16 cellular contexts compared by ENCODE assay signal in genomic region chr19:43782311-43782660, GRCh38. TPM values are rescaled to one million over a fixed set of nuclear protein-coding genes. Genes with fewer than 3 reads are reported as not detected.
DNase-seq lines count a peak whose midpoint lies in the region; ATAC-seq, FAIRE-seq and TF ChIP-seq lines count a peak whose summit lies in the region.
"Had no signal": no experiment of that assay in that cellular context is flagged by ENCODE, and none has a peak within 500 bp of the region (broad histone marks: within the 10 kb centered on the region; RNA-seq: fewer than 3 reads in every experiment).

No MANE protein-coding gene starts in this region.

- intact Hi-C loops in sigmoid colon (cut with DNase I): no loop called here
- intact Hi-C loops in right lobe of liver (cut with DNase I): loop anchor here in 1 of 2 donors (5.0 kb wide), 1 partner anchor 35 kb away; no protein-coding TSS in a partner anchor

- no peak for FAIRE-seq in H1 (lab: Jason Lieb, UNC)
- FAIRE-seq: HepG2, pancreas had no signal

- peak overlapping the region; percentile 87 for H4K91ac ChIP-seq in H1 (replicated peaks; ENCODE audit: insufficient read length, low read length)

- peaks cover 0 to 4% of the 10 kb centered on the region in 2 experiments for H4K20me1 ChIP-seq in H1 (replicated peaks in 1 of 2; ENCODE audit: control insufficient read depth in 1 of 2, insufficient read depth in 2 of 2, low read length in 2 of 2)

- peaks cover 16% of the 10 kb centered on the region for H3K36me3 Mint-ChIP-seq in stimulated activated naive CD8-positive, alpha-beta T cell treated with anti-CD3 and anti-CD28 coated beads, Interleukin-15, Interleukin-2, amounts not matched to agents 100 ng/mL and 50 ng/mL, for 24 hours (ENCODE audit: low read depth)
- H3K36me3 Mint-ChIP-seq in T-helper 2 cell treated with Interferon-gamma antibody and Interleukin-4, amounts not matched to agents 5 μg/mL and 100 μg/mL, for 36 hours (ENCODE audit: low read depth): peaks cover 5% of the 10 kb centered on the region

- H2AFZ ChIP-seq in H1 (ENCODE audit: low read length): no peak overlapping the region

- H3K56ac ChIP-seq in H1 (replicated peaks; ENCODE audit: insufficient read length, low read depth, low read length): no peak overlapping the region

- H3K4me2 ChIP-seq in H1 (ENCODE audit: insufficient read depth in 1 of 2, low read depth in 2 of 2, low read length in 2 of 2): no peak overlapping the region

- H2BK15ac ChIP-seq in H1 (ENCODE audit: low read length): 0 out of 2 replicates have a peak overlapping the region, but pooled peaks have one; percentile 75

- no peak overlapping the region for H3K9ac ChIP-seq in H1 (replicated peaks in 1 of 4; ENCODE audit: extremely low read depth in 1 of 4, low read depth in 3 of 4, low read length in 3 of 4)

- POLR2A ChIA-PET in H1 (lab: Charles Lee; ENCODE audit: partially characterized antibody): no interaction called here

- H4K8ac ChIP-seq in H1 (ENCODE audit: extremely low read depth, insufficient read depth, low read length): no peak overlapping the region

- no peak for TF ChIP-seq POLR2A in H1 (IDR thresholded peaks at IDR 0.05; ENCODE audit: control extremely low read depth in 1 of 2, low read depth in 2 of 2, low read length in 2 of 2)
- no peak for TF ChIP-seq POLR2A in sigmoid colon (IDR thresholded peaks at IDR 0.05)
- no peak for TF ChIP-seq POLR2A in right lobe of liver (IDR thresholded peaks at IDR 0.05)

- H3K14ac ChIP-seq in H1 (ENCODE audit: insufficient read length): no peak overlapping the region

- no peaks in the 10 kb centered on the region for H3K36me3 ChIP-seq in H1 (ENCODE audit: control insufficient read depth in 2 of 4, insufficient read depth in 4 of 4, low read length in 3 of 4)
- no peaks in the 10 kb centered on the region for H3K36me3 ChIP-seq in sigmoid colon
- H3K36me3 ChIP-seq in right lobe of liver: no peaks in the 10 kb centered on the region
- H3K36me3 ChIP-seq: pancreas had no signal

- no peak overlapping the region for H2BK120ac ChIP-seq in H1 (replicated peaks; ENCODE audit: low read depth, low read length)

- no peak overlapping the region for H4K5ac ChIP-seq in H1 (ENCODE audit: insufficient read length, low read depth, low read length)

- no peaks in the 10 kb centered on the region for H3K9me3 Mint-ChIP-seq in stimulated activated naive CD8-positive, alpha-beta T cell treated with anti-CD3 and anti-CD28 coated beads, Interleukin-15, Interleukin-2, amounts not matched to agents 100 ng/mL and 50 ng/mL, for 24 hours
- H3K9me3 Mint-ChIP-seq in T-helper 2 cell treated with Interferon-gamma antibody and Interleukin-4, amounts not matched to agents 5 μg/mL and 100 μg/mL, for 36 hours: no peaks in the 10 kb centered on the region

- H3K27ac ChIP-seq in H1 (ENCODE audit: low read depth, low read length): no peak overlapping the region
- no peak overlapping the region for H3K27ac ChIP-seq in sigmoid colon
- no peak overlapping the region for H3K27ac ChIP-seq in right lobe of liver
- H3K27ac ChIP-seq: pancreas had no signal

- ATAC-seq in stimulated activated naive CD8-positive, alpha-beta T cell treated with anti-CD3 and anti-CD28 coated beads, Interleukin-15, Interleukin-2, amounts not matched to agents 100 U/mL and 50 U/mL, for 24 hours: no peak
- ATAC-seq in HG02885 (IDR thresholded peaks at IDR 0.05; ENCODE audit: poor library complexity, unreplicated experiment) (no peak), right lobe of liver (no peak)
- ATAC-seq: HepG2 had no signal

- peaks cover 64% of the 10 kb centered on the region for H3K4me1 Mint-ChIP-seq in stimulated activated naive CD8-positive, alpha-beta T cell treated with anti-CD3 and anti-CD28 coated beads, Interleukin-15, Interleukin-2, amounts not matched to agents 100 ng/mL and 50 ng/mL, for 24 hours (ENCODE audit: low read depth)
- H3K4me1 Mint-ChIP-seq in T-helper 2 cell treated with Interferon-gamma antibody and Interleukin-4, amounts not matched to agents 5 μg/mL and 100 μg/mL, for 36 hours (ENCODE audit: low read depth): peaks cover 59% of the 10 kb centered on the region

- peak overlapping the region; percentile 86 for H3K4me3 Mint-ChIP-seq in stimulated activated naive CD8-positive, alpha-beta T cell treated with anti-CD3 and anti-CD28 coated beads, Interleukin-15, Interleukin-2, amounts not matched to agents 100 ng/mL and 50 ng/mL, for 24 hours
- H3K4me3 Mint-ChIP-seq in T-helper 2 cell treated with Interferon-gamma antibody and Interleukin-4, amounts not matched to agents 5 μg/mL and 100 μg/mL, for 36 hours: peak overlapping the region; percentile 52

- CTCF ChIA-PET in H1 (lab: Charles Lee; ENCODE audit: partially characterized antibody): interaction anchor here (37.0 kb wide), 1 partner anchor 26 kb away, joined by 703 read pairs; the partner anchor contains the start of gene SMG9

- H3K4me3 ChIP-seq in H1 (ENCODE audit: extremely low read depth in 1 of 4, insufficient read depth in 2 of 4, low read depth in 3 of 4, low read length in 4 of 4) (no peak overlapping the region), sigmoid colon (no peak overlapping the region), right lobe of liver (no peak overlapping the region)
- H3K4me3 ChIP-seq: pancreas had no signal

- H3K27ac Mint-ChIP-seq in stimulated activated naive CD8-positive, alpha-beta T cell treated with anti-CD3 and anti-CD28 coated beads, Interleukin-15, Interleukin-2, amounts not matched to agents 100 ng/mL and 50 ng/mL, for 24 hours: peak overlapping the region; percentile 94
- H3K27ac Mint-ChIP-seq in T-helper 2 cell treated with Interferon-gamma antibody and Interleukin-4, amounts not matched to agents 5 μg/mL and 100 μg/mL, for 36 hours: peak overlapping the region; percentile 94

- H3K27me3 ChIP-seq in H1 (replicated peaks in 1 of 4; ENCODE audit: control insufficient read depth in 3 of 4, extremely low read depth in 1 of 4, insufficient read depth in 3 of 4, low read length in 3 of 4): no peaks in the 10 kb centered on the region; a peak in 1 of 7 replicates
- peaks cover 2 to 40% (median 13%) of the 10 kb centered on the region in 3 donors for H3K27me3 ChIP-seq in sigmoid colon
- H3K27me3 ChIP-seq in right lobe of liver: no peaks in the 10 kb centered on the region
- H3K27me3 ChIP-seq: pancreas had no signal

- H3K27me3 Mint-ChIP-seq in stimulated activated naive CD8-positive, alpha-beta T cell treated with anti-CD3 and anti-CD28 coated beads, Interleukin-15, Interleukin-2, amounts not matched to agents 100 ng/mL and 50 ng/mL, for 24 hours: no peaks in the 10 kb centered on the region
- H3K27me3 Mint-ChIP-seq in T-helper 2 cell treated with Interferon-gamma antibody and Interleukin-4, amounts not matched to agents 5 μg/mL and 100 μg/mL, for 36 hours (ENCODE audit: low read depth): no peaks in the 10 kb centered on the region

- 0 out of 2 replicates have a peak overlapping the region, but pooled peaks have one; percentile 40 for H2AK5ac ChIP-seq in H1 (ENCODE audit: low read depth, low read length)

- 72% methylated on average over 8 of the region's 8 CpGs; no CpG with 5 or more reads in 1 of the 2 experiments for WGBS in H1 (ENCODE audit: extremely low coverage in 1 of 2, insufficient coverage in 1 of 2, insufficient read length in 1 of 2, insufficient replicate concordance in 2 of 2, low coverage in 1 of 2, low lambda C conversion rate in 2 of 2, missing lambda C conversion rate in 1 of 2), 2 experiments
- 19 to 55% methylated on average over 8 of the region's 8 CpGs for WGBS in sigmoid colon, 2 donors
- 24% methylated on average over 4 of the region's 8 CpGs for WGBS in right lobe of liver (ENCODE audit: insufficient coverage, low coverage, low lambda C conversion rate, missing lambda C conversion rate)

- H3K79me2 ChIP-seq in H1 (ENCODE audit: control insufficient read depth in 1 of 2, insufficient read depth in 2 of 2, low read length in 2 of 2): no peaks in the 10 kb centered on the region

- H3K9me3 ChIP-seq in H1 (ENCODE audit: insufficient read depth in 2 of 2, low read depth in 1 of 2, low read length in 1 of 2) (no peaks in the 10 kb centered on the region), sigmoid colon (no peaks in the 10 kb centered on the region), right lobe of liver (no peaks in the 10 kb centered on the region)
- H3K9me3 ChIP-seq: pancreas had no signal

- no peak overlapping the region for H3K4ac ChIP-seq in H1 (replicated peaks; ENCODE audit: insufficient read length, low read depth, low read length)

- TF ChIP-seq CTCF in H1 (IDR thresholded peaks at IDR 0.05; ENCODE audit: control extremely low read depth in 1 of 3, insufficient read depth in 1 of 3, low read depth in 1 of 3, low read length in 3 of 3) (no peak), sigmoid colon (IDR thresholded peaks at IDR 0.05) (no peak), right lobe of liver (IDR thresholded peaks at IDR 0.05) (no peak)

- peak overlapping the region; percentile 87 for H2BK5ac ChIP-seq in H1 (ENCODE audit: low read depth, low read length)

- H3K23ac ChIP-seq in H1 (ENCODE audit: insufficient read length): no peak overlapping the region

- H3K79me1 ChIP-seq in H1 (ENCODE audit: low read depth, low read length): no peaks in the 10 kb centered on the region; the same call in 1 of the 2 replicates

- no peak overlapping the region for H2BK20ac ChIP-seq in H1 (ENCODE audit: low read length)

- H3K4me1 ChIP-seq in H1 (replicated peaks in 1 of 4; ENCODE audit: control insufficient read depth in 3 of 4, insufficient read depth in 4 of 4, low read length in 3 of 4): peaks cover 0 to 9% (median 6%) of the 10 kb centered on the region in 4 experiments; a peak in 5 of 7 replicates
- H3K4me1 ChIP-seq in sigmoid colon: peaks cover 0 to 13% (median 8%) of the 10 kb centered on the region in 4 donors
- H3K4me1 ChIP-seq in right lobe of liver: no peaks in the 10 kb centered on the region
- H3K4me1 ChIP-seq: pancreas had no signal

- TF ChIP-seq RAD21 in H1 (IDR thresholded peaks at IDR 0.05 in 1 of 2, conservative IDR thresholded peaks at IDR 0.05 in 1 of 2; ENCODE audit: low read depth in 2 of 2, low read length in 2 of 2): no peak

- H3K23me2 ChIP-seq in H1 (ENCODE audit: low read depth, low read length): 0 out of 2 replicates have a peak, but pooled peaks cover 2% of the 10 kb centered on the region

- TF ChIP-seq EP300 in H1 (IDR thresholded peaks at IDR 0.05; ENCODE audit: borderline replicate concordance in 1 of 2, low read depth in 2 of 2, low read length in 2 of 2) (no peak), sigmoid colon (IDR thresholded peaks at IDR 0.05) (no peak)

- H3K18ac ChIP-seq in H1 (ENCODE audit: extremely low read depth, low read length): no peak overlapping the region; the same call in 1 of the 2 replicates

- H2BK12ac ChIP-seq in H1 (ENCODE audit: low read depth, low read length): peak overlapping the region; percentile 92; the same call in 1 of the 2 replicates

- no peak for DNase-seq in stimulated activated naive CD8-positive, alpha-beta T cell treated with anti-CD3 and anti-CD28 coated beads, Interleukin-15, Interleukin-2, amounts not matched to agents 100 U/mL and 50 U/mL, for 24 hours
- DNase-seq in T-helper 2 cell treated with Interferon-gamma antibody and Interleukin-4, amounts not matched to agents 5 μg/mL and 100 μg/mL, for 36 hours (ENCODE audit: low spot score): no peak
- DNase-seq in H1 (ENCODE audit: low read depth in 1 of 2, low spot score in 2 of 2): no peak
- DNase-seq in sigmoid colon: no peak
- no peak for DNase-seq in right lobe of liver
- DNase-seq in HPDE6-E6E7 (ENCODE audit: extremely low spot score): no peak
- DNase-seq: activated gamma-delta T cell, HCEC 1CT, NCI-H1436 treated with DMSO at 0.1 percent for 48 hours, NCI-H526 treated with DMSO at 0.1 percent for 48 hours, pancreas, SHP77 had no signal

RNA-seq across cellular contexts. Expression of gene KCNN4, which starts 1.5 kb away (rescaled TPM):
- 0.78 and 1.0 TPM in 2 replicates for total RNA-seq in H1 (2021; fragmentation: NEBNext Ultra II Directional; extraction: Animal tissue kit (Norgen Biotek cat#: 25700))
- 1.5 and 2.0 TPM in 2 replicates for polyA plus RNA-seq in H1 (2011; rRNA removed)
- 1.6 TPM for polyA plus RNA-seq in H1 (2011; cell fraction: cytosol; rRNA removed)
- 3.1 TPM for polyA plus RNA-seq in H1 (2011; cell fraction: nucleus; rRNA removed)
- 0.64 to 1.2 TPM (median 0.86 TPM) in 4 replicates for polyA plus RNA-seq in H1 (2012, experiment 1 of 2)
- polyA plus RNA-seq in H1 (2012, experiment 2 of 2): 0.56 TPM
- polyA plus RNA-seq in H1 (2013, experiment 1 of 2): 1.1 TPM
- 1.1 TPM for polyA plus RNA-seq in H1 (2013, experiment 2 of 2)
- 0.39 and 0.54 TPM in 2 replicates for polyA minus RNA-seq in H1 (2011; rRNA and poly(A)+ RNA removed)
- polyA minus RNA-seq in H1 (2011; cell fraction: cytosol; rRNA and poly(A)+ RNA removed): not detected
- 2.1 TPM for polyA minus RNA-seq in H1 (2011; cell fraction: nucleus; rRNA and poly(A)+ RNA removed)
- total RNA-seq in sigmoid colon: 1 to 10 TPM in 3 of 4 donors, under 1 TPM in 1; 0.71 to 3.3 (median 1.9) TPM
- 10 to 100 TPM in 1 of 3 donors, 1 to 10 TPM in 2; 3.7 to 48.7 (median 6.0) TPM for polyA plus RNA-seq in sigmoid colon
- total RNA-seq in right lobe of liver: 1 to 10 TPM in 1 of 6 experiments, under 1 TPM in 4, not detected in 1; 0.18 to 1.4 (median 0.27) TPM
- total RNA-seq: lung microvascular endothelial cell had no signal

RNA-seq across cellular contexts. Expression of gene LYPD5, which starts 20.0 kb away (rescaled TPM):
- total RNA-seq in H1 (2021; fragmentation: NEBNext Ultra II Directional; extraction: Animal tissue kit (Norgen Biotek cat#: 25700)): 0.59 and 0.74 TPM in 2 replicates
- polyA plus RNA-seq in H1 (2011; rRNA removed) (4.3 TPM in 2 replicates), sigmoid colon (10 to 100 TPM in 1 of 3 donors, 1 to 10 TPM in 1, under 1 TPM in 1; 0.60 to 10.6 (median 2.1) TPM)
- 2.2 TPM for polyA plus RNA-seq in H1 (2011; cell fraction: cytosol; rRNA removed)
- polyA plus RNA-seq in H1 (2011; cell fraction: nucleus; rRNA removed): 3.5 TPM
- 0.83 to 1.4 TPM (median 1.0 TPM) in 4 replicates for polyA plus RNA-seq in H1 (2012, experiment 1 of 2)
- 1.2 TPM for polyA plus RNA-seq in H1 (2012, experiment 2 of 2)
- polyA plus RNA-seq in H1 (2013, experiment 1 of 2): 1.0 TPM
- 0.75 TPM for polyA plus RNA-seq in H1 (2013, experiment 2 of 2)
- polyA minus RNA-seq in H1 (2011; rRNA and poly(A)+ RNA removed): 1.4 and 1.5 TPM in 2 replicates
- 0.88 TPM for polyA minus RNA-seq in H1 (2011; cell fraction: cytosol; rRNA and poly(A)+ RNA removed)
- 6.1 TPM for polyA minus RNA-seq in H1 (2011; cell fraction: nucleus; rRNA and poly(A)+ RNA removed)
- total RNA-seq in sigmoid colon (1 to 10 TPM in 3 of 4 donors, under 1 TPM in 1; 0.83 to 6.8 (median 1.5) TPM), right lobe of liver (under 1 TPM in 2 of 6 experiments, not detected in 4; 0.80 to 0.87 TPM)
- total RNA-seq: HepG2 had no signal
- polyA plus RNA-seq: HepG2 had no signal

RNA-seq across cellular contexts. Expression of gene SMG9, which starts 27.5 kb away (rescaled TPM):
- total RNA-seq in H1 (2021; fragmentation: NEBNext Ultra II Directional; extraction: Animal tissue kit (Norgen Biotek cat#: 25700)): 28.7 and 34.0 TPM in 2 replicates
- polyA plus RNA-seq in H1 (2011; rRNA removed) (20.4 and 25.6 TPM in 2 replicates), sigmoid colon (10 to 100 TPM in 1 of 3 donors, 1 to 10 TPM in 2; 6.2 to 36.5 (median 8.4) TPM)
- polyA plus RNA-seq in H1 (2011; cell fraction: cytosol; rRNA removed): 16.5 TPM
- polyA plus RNA-seq in H1 (2011; cell fraction: nucleus; rRNA removed): 50.0 TPM
- polyA plus RNA-seq in H1 (2012, experiment 1 of 2): 21.5 to 33.3 TPM (median 28.7 TPM) in 4 replicates
- 14.0 TPM for polyA plus RNA-seq in H1 (2012, experiment 2 of 2)
- 13.1 TPM for polyA plus RNA-seq in H1 (2013, experiment 1 of 2)
- polyA plus RNA-seq in H1 (2013, experiment 2 of 2): 12.1 TPM
- polyA minus RNA-seq in H1 (2011; rRNA and poly(A)+ RNA removed): 13.7 and 13.8 TPM in 2 replicates
- 12.5 TPM for polyA minus RNA-seq in H1 (2011; cell fraction: cytosol; rRNA and poly(A)+ RNA removed)
- 15.1 TPM for polyA minus RNA-seq in H1 (2011; cell fraction: nucleus; rRNA and poly(A)+ RNA removed)
- total RNA-seq in sigmoid colon (10 to 100 TPM in 3 of 4 donors, 1 to 10 TPM in 1; 5.6 to 25.2 (median 13.8) TPM), right lobe of liver (10 to 100 TPM in 2 of 6 experiments, 1 to 10 TPM in 4; 6.5 to 13.5 (median 9.8) TPM)

RNA-seq across cellular contexts. Expression of gene ZNF283, which starts 44.8 kb away (rescaled TPM):
- total RNA-seq in H1 (2021; fragmentation: NEBNext Ultra II Directional; extraction: Animal tissue kit (Norgen Biotek cat#: 25700)): 3.6 and 4.3 TPM in 2 replicates
- 1.1 and 1.6 TPM in 2 replicates for polyA plus RNA-seq in H1 (2011; rRNA removed)
- 1.8 TPM for polyA plus RNA-seq in H1 (2011; cell fraction: cytosol; rRNA removed)
- polyA plus RNA-seq in H1 (2011; cell fraction: nucleus; rRNA removed): 2.0 TPM
- 3.4 to 5.3 TPM (median 3.6 TPM) in 4 replicates for polyA plus RNA-seq in H1 (2012, experiment 1 of 2)
- polyA plus RNA-seq in H1 (2012, experiment 2 of 2): 0.26 TPM
- polyA plus RNA-seq in H1 (2013, experiment 1 of 2): 3.7 TPM
- 4.0 TPM for polyA plus RNA-seq in H1 (2013, experiment 2 of 2)
- polyA minus RNA-seq in H1 (2011; rRNA and poly(A)+ RNA removed): 5.0 and 9.2 TPM in 2 replicates
- polyA minus RNA-seq in H1 (2011; cell fraction: cytosol; rRNA and poly(A)+ RNA removed): 2.4 TPM
- 18.0 TPM for polyA minus RNA-seq in H1 (2011; cell fraction: nucleus; rRNA and poly(A)+ RNA removed)
- 10 to 100 TPM; 10.7 to 14.9 (median 12.4) TPM for total RNA-seq in sigmoid colon
- polyA plus RNA-seq in sigmoid colon: 1 to 10 TPM; 1.2 to 3.2 (median 2.1) TPM
- total RNA-seq in right lobe of liver: 1 to 10 TPM; 1.7 to 4.0 (median 2.2) TPM
